ENCODE assay signal across 9 cellular contexts in the genomic region with DNA sequence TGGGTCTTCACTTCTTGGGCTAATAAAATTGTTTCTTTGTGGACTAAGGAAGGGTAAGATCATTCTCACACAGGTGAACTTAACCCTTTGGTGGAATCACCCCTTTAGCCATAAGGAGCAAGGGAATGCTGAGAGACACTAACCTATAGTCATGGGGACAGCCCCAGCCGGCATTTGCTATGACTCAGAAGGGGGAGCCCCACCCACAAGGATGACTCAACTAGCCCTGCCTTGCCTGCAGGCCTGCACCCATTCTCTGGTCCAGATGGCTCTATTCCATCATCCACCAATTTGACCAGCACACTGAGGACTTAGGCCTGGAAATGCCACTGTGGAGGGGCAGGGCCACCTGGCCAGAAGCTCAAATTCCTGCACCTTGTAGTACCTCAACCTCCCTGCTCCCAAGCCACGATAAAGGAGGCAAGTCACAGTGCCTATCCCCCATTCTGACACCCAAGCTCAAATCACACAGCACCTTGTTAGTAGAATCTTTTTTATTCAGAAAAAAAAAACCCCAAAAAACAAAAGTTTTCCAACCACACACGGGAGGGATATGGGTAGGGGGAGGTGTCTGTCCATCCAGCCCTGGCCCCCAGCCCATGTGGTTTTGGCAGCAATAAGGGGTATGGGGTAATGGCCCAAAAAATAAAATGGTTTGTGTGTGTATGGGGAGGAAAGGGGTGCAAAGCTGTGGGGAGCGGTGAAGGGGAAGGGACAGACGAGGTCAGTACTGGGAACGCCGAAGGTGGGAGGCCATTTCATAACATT. TPM values are rescaled to one million over a fixed set of nuclear protein-coding genes. Genes with fewer than 3 reads are reported as not detected.
DNase-seq lines count a peak whose midpoint lies in the region; ATAC-seq and TF ChIP-seq lines count a peak whose summit lies in the region.
"Had no signal": no experiment of that assay in that cellular context is flagged by ENCODE, and none has a peak within 500 bp of the region (broad histone marks: within the 10 kb centered on the region; RNA-seq: fewer than 3 reads in every experiment).

No MANE protein-coding gene starts in this region.

- H3K27ac ChIP-seq in stomach smooth muscle (ENCODE audit: low read length), result peak overlapping the region; percentile 75

- H3K9ac ChIP-seq in stomach smooth muscle (ENCODE audit: low read length in 2 of 2), result peak overlapping the region; percentile 32 to 42

- H3K4me1 Mint-ChIP-seq in nephron, result peaks cover 47% of the 10 kb centered on the region

- peaks cover 53% of the 10 kb centered on the region for H3K36me3 Mint-ChIP-seq in nephron (ENCODE audit: low read depth)

- H3K27me3 Mint-ChIP-seq in nephron (ENCODE audit: low read depth), result no peaks in the 10 kb centered on the region

- no peaks in the 10 kb centered on the region for H3K9me3 Mint-ChIP-seq in nephron

- peak overlapping the region; percentile 95 to 98 (median 96) for H3K4me3 Mint-ChIP-seq in nephron

- peak; percentile 50 for TF ChIP-seq POLR2A in GM18526 (IDR thresholded peaks at IDR 0.05; ENCODE audit: extremely low read depth, insufficient read length)

- DNase-seq in NCI-H226 (peak; percentile 88), epithelial cell of proximal tubule (ENCODE audit: low read depth) (no peak)
- DNase-seq in activated CD8-positive, alpha-beta memory T cell treated with anti-CD3 and anti-CD28 coated beads for 48 hours (ENCODE audit: low read depth in 2 of 3, low spot score in 2 of 3), result peak; percentile 64 to 75 (median 68)

- no peaks in the 10 kb centered on the region for H3K9me3 ChIP-seq in stomach smooth muscle (ENCODE audit: control insufficient read depth in 2 of 2, low read length in 2 of 2)

- no peak for TF ChIP-seq CTCF in epithelial cell of proximal tubule (conservative IDR thresholded peaks at IDR 0.05; ENCODE audit: low read depth, low read length)
- no peak for TF ChIP-seq CTCF in nephron (IDR thresholded peaks at IDR 0.05; ENCODE audit: unreplicated experiment in 3 of 3)

- peaks cover 32 to 37% of the 10 kb centered on the region in 2 donors for H3K36me3 ChIP-seq in stomach smooth muscle (ENCODE audit: control insufficient read depth in 2 of 2, insufficient read depth in 2 of 2, low read length in 2 of 2)

- H3K4me3 ChIP-seq in epithelial cell of proximal tubule (ENCODE audit: low read depth, low read length) (peak overlapping the region; percentile 96), stomach smooth muscle (ENCODE audit: low read length in 2 of 2) (peak overlapping the region; percentile 33 to 94)

- H3K27ac Mint-ChIP-seq in nephron, result peak overlapping the region; percentile 80 to 99 (median 89)

- no peaks in the 10 kb centered on the region for H3K27me3 ChIP-seq in stomach smooth muscle (ENCODE audit: control insufficient read depth in 1 of 2, insufficient read depth in 2 of 2, low read length in 2 of 2)

- ATAC-seq in GM19397 (IDR thresholded peaks at IDR 0.05; ENCODE audit: unreplicated experiment) (no peak), HG02623 (IDR thresholded peaks at IDR 0.05; ENCODE audit: unreplicated experiment) (no peak)

- H3K4me1 ChIP-seq in stomach smooth muscle (ENCODE audit: control insufficient read depth, insufficient read depth, low read length), result peaks cover 54% of the 10 kb centered on the region

RNA-seq across cellular contexts. Expression of a gene that starts 3.0 kb away (rescaled TPM):
- total RNA-seq in epithelial cell of proximal tubule, result 1,802 and 2,074 TPM in 2 replicates

RNA-seq across cellular contexts. Expression of a gene that starts 5.3 kb away (rescaled TPM):
- 49.0 and 55.1 TPM in 2 replicates for total RNA-seq in epithelial cell of proximal tubule

RNA-seq across cellular contexts. Expression of a gene that starts 5.5 kb away (rescaled TPM):
- 45.5 and 72.9 TPM in 2 replicates for total RNA-seq in epithelial cell of proximal tubule

RNA-seq across cellular contexts. Expression of a gene that starts 5.6 kb away (rescaled TPM):
- 0.43 and 2.0 TPM in 2 replicates for total RNA-seq in epithelial cell of proximal tubule

RNA-seq across cellular contexts. Expression of a gene that starts 13.3 kb away (rescaled TPM):
- total RNA-seq in epithelial cell of proximal tubule, result not detected in 2 replicates
- total RNA-seq: pulmonary artery endothelial cell had no signal
